11 cellular contexts compared by ENCODE assay signal in genomic region chr1:116515702-116516101, GRCh38. TPM values are rescaled to one million over a fixed set of nuclear protein-coding genes. Genes with fewer than 3 reads are reported as not detected.
DNase-seq lines count a peak whose midpoint lies in the region; ATAC-seq and TF ChIP-seq lines count a peak whose summit lies in the region.
"Had no signal": no experiment of that assay in that cellular context is flagged by ENCODE, and none has a peak within 500 bp of the region (broad histone marks: within the 10 kb centered on the region; RNA-seq: fewer than 3 reads in every experiment).

No MANE protein-coding gene starts in this region.

- no peak for TF ChIP-seq POLR2A in suprapubic skin (IDR thresholded peaks at IDR 0.05)

- H3K27ac ChIP-seq in RWPE2 (ENCODE audit: poor library complexity, severe bottlenecking) (peak overlapping the region; percentile 16), suprapubic skin (peak overlapping the region; percentile 57)

- H3K27me3 ChIP-seq in RWPE2 (ENCODE audit: insufficient read depth, poor library complexity, severe bottlenecking) (no peaks in the 10 kb centered on the region), suprapubic skin (no peaks in the 10 kb centered on the region)

- H3K4me1 ChIP-seq in RWPE2 (ENCODE audit: insufficient read depth, poor library complexity, severe bottlenecking) (no peaks in the 10 kb centered on the region), suprapubic skin (peaks cover 4% of the 10 kb centered on the region)

- H3K4me1 Mint-ChIP-seq in activated naive CD4-positive, alpha-beta T cell treated with anti-CD3 and anti-CD28 coated beads, Interleukin-2, amount 50 U/mL, for 24 hours, result peaks cover 53% of the 10 kb centered on the region

- 82% methylated on average over 7 of the region's 7 CpGs for WGBS in suprapubic skin

- no peak for TF ChIP-seq EP300 in suprapubic skin (IDR thresholded peaks at IDR 0.05)

- no peaks in the 10 kb centered on the region for H3K9me3 Mint-ChIP-seq in activated naive CD4-positive, alpha-beta T cell treated with anti-CD3 and anti-CD28 coated beads, Interleukin-2, amount 50 U/mL, for 24 hours

- H3K36me3 ChIP-seq in RWPE2 (ENCODE audit: low read depth) (0 out of 2 replicates have a peak, but pooled peaks cover 3% of the 10 kb centered on the region), suprapubic skin (no peaks in the 10 kb centered on the region)

- TF ChIP-seq CTCF in RWPE2 (IDR thresholded peaks at IDR 0.05; ENCODE audit: poor library complexity, severe bottlenecking), result no peak
- no peak for TF ChIP-seq CTCF in suprapubic skin (IDR thresholded peaks at IDR 0.05)

- H3K36me3 Mint-ChIP-seq in activated naive CD4-positive, alpha-beta T cell treated with anti-CD3 and anti-CD28 coated beads, Interleukin-2, amount 50 U/mL, for 24 hours, result no peaks in the 10 kb centered on the region

- H3K9me3 ChIP-seq in RWPE2 (ENCODE audit: severe bottlenecking) (no peaks in the 10 kb centered on the region), suprapubic skin (no peaks in the 10 kb centered on the region)

- ATAC-seq in RWPE2 (ENCODE audit: low read depth) (no peak), HG02852 (IDR thresholded peaks at IDR 0.05; ENCODE audit: unreplicated experiment) (no peak), GM18517 (IDR thresholded peaks at IDR 0.05; ENCODE audit: unreplicated experiment) (no peak)
- ATAC-seq: HCT116 had no signal

- peak overlapping the region; percentile 72 for H3K4me3 Mint-ChIP-seq in activated naive CD4-positive, alpha-beta T cell treated with anti-CD3 and anti-CD28 coated beads, Interleukin-2, amount 50 U/mL, for 24 hours

- H3K27me3 Mint-ChIP-seq in activated naive CD4-positive, alpha-beta T cell treated with anti-CD3 and anti-CD28 coated beads, Interleukin-2, amount 50 U/mL, for 24 hours, result no peaks in the 10 kb centered on the region

- no peak overlapping the region for H3K4me3 ChIP-seq in RWPE2 (ENCODE audit: severe bottlenecking)
- H3K4me3 ChIP-seq in suprapubic skin, result no peak overlapping the region

- H3K27ac Mint-ChIP-seq in activated naive CD4-positive, alpha-beta T cell treated with anti-CD3 and anti-CD28 coated beads, Interleukin-2, amount 50 U/mL, for 24 hours, result peak overlapping the region; percentile 75

- no peak for DNase-seq in activated naive CD4-positive, alpha-beta T cell treated with Interleukin-2 at 50 U/mL for 16 hours
- DNase-seq in RWPE2 (ENCODE audit: low spot score), result no peak
- peak; percentile 57 for DNase-seq in central memory CD4-positive, alpha-beta T cell
- no peak for DNase-seq in suprapubic skin (ENCODE audit: low spot score in 2 of 2)
- no peak for DNase-seq in NCI-H2227 treated with DMSO at 0.1 percent for 48 hours (lab: John Stamatoyannopoulos, UW)
- DNase-seq: foreskin melanocyte, NCI-H510A had no signal

RNA-seq across cellular contexts. Expression of gene CD58, which starts 55.1 kb away (rescaled TPM):
- total RNA-seq in suprapubic skin, result 10 to 100 TPM; 23.7 to 33.4 (median 28.0) TPM
